Comparison of ENCODE assay signal across 1 cellular context in genomic region chr19:47095707-47096704, GRCh38.
TF ChIP-seq lines count a peak whose summit lies in the region.

No MANE protein-coding gene starts in this region.

TF ChIP-seq in HepG2, 621 proteins besides CTCF, POLR2A, EP300 and RAD21 (continued from another document and continues in another):
- TF ChIP-seq THAP7 (CRISPR knock-in tag; IDR thresholded peaks at IDR 0.05) (peak; percentile 84), ZNF597 (CRISPR knock-in tag; IDR thresholded peaks at IDR 0.05) (no peak), ZNF704 (CRISPR knock-in tag; IDR thresholded peaks at IDR 0.05; ENCODE audit: borderline replicate concordance) (no peak), NCOR1 (IDR thresholded peaks at IDR 0.05; ENCODE audit: borderline replicate concordance, low read length) (peak; percentile 97), ZNF24 (IDR thresholded peaks at IDR 0.05) (no peak), REPIN1 (CRISPR knock-in tag; IDR thresholded peaks at IDR 0.05; ENCODE audit: borderline replicate concordance, low read depth) (no peak; the same call in 1 of the 2 replicates), ZC3H4 (CRISPR knock-in tag; IDR thresholded peaks at IDR 0.05; ENCODE audit: borderline replicate concordance) (no peak), POLR2AphosphoS2 (IDR thresholded peaks at IDR 0.05; ENCODE audit: low read depth, low read length) (no peak), FOXA1 (IDR thresholded peaks at IDR 0.05) (peak; percentile 40; the same call in 1 of the 2 replicates), FOXA1 (CRISPR knock-in tag; IDR thresholded peaks at IDR 0.05) (peak; percentile 96), HOMEZ (CRISPR knock-in tag; IDR thresholded peaks at IDR 0.05; ENCODE audit: low read depth) (peak; percentile 68; the same call in 1 of the 2 replicates), ZSCAN21 (CRISPR knock-in tag; IDR thresholded peaks at IDR 0.05; ENCODE audit: borderline replicate concordance) (no peak; the same call in 1 of the 2 replicates), ZNF839 (CRISPR knock-in tag; IDR thresholded peaks at IDR 0.05; ENCODE audit: borderline replicate concordance) (no peak), PRDM4 (CRISPR knock-in tag; IDR thresholded peaks at IDR 0.05; ENCODE audit: borderline replicate concordance) (no peak), TOE1 (CRISPR knock-in tag; IDR thresholded peaks at IDR 0.05) (no peak), ONECUT2 (CRISPR knock-in tag; IDR thresholded peaks at IDR 0.05) (no peak), ARNT (IDR thresholded peaks at IDR 0.05) (no peak), CBX2 (IDR thresholded peaks at IDR 0.05; ENCODE audit: low read depth, low read length) (no peak), CBX2 (CRISPR knock-in tag; IDR thresholded peaks at IDR 0.05; ENCODE audit: low read depth) (no peak), ZSCAN12 (CRISPR knock-in tag; IDR thresholded peaks at IDR 0.05) (no peak), SP5 (CRISPR knock-in tag; IDR thresholded peaks at IDR 0.05; ENCODE audit: borderline replicate concordance, low read depth) (peak; percentile 89), KLF13 (CRISPR knock-in tag; IDR thresholded peaks at IDR 0.05) (no peak), ZNF17 (CRISPR knock-in tag; IDR thresholded peaks at IDR 0.05) (no peak), ZNF788 (CRISPR knock-in tag; IDR thresholded peaks at IDR 0.05; ENCODE audit: borderline replicate concordance) (peak; percentile 95; the same call in 1 of the 2 replicates), DRAP1 (CRISPR knock-in tag; IDR thresholded peaks at IDR 0.05) (peak; percentile 76), TBL1XR1 (IDR thresholded peaks at IDR 0.05; ENCODE audit: borderline replicate concordance, low read length, partially characterized antibody) (peak; percentile 73), SNAPC4 (CRISPR knock-in tag; IDR thresholded peaks at IDR 0.05) (peak; percentile 71; the same call in 1 of the 2 replicates), NR2F6 (IDR thresholded peaks at IDR 0.05) (peak; percentile 99), NR2F6 (CRISPR knock-in tag; IDR thresholded peaks at IDR 0.05) (peak; percentile 99), CEBPG (CRISPR knock-in tag; IDR thresholded peaks at IDR 0.05) (peak; percentile 49), ZMAT5 (CRISPR knock-in tag; IDR thresholded peaks at IDR 0.05; ENCODE audit: borderline replicate concordance, low read depth) (no peak), SMYD3 (CRISPR knock-in tag; IDR thresholded peaks at IDR 0.05) (no peak), MIER3 (CRISPR knock-in tag; IDR thresholded peaks at IDR 0.05; ENCODE audit: borderline replicate concordance) (peak; percentile 69; the same call in 1 of the 2 replicates), NCOA5 (CRISPR knock-in tag; IDR thresholded peaks at IDR 0.05) (no peak), ZNF629 (CRISPR knock-in tag; conservative IDR thresholded peaks at IDR 0.05) (0 out of 2 replicates have a peak, but pooled peaks have one; percentile 31), ZNF503 (CRISPR knock-in tag; IDR thresholded peaks at IDR 0.05) (0 out of 2 replicates have a peak, but pooled peaks have one; percentile 89), NFE2 (CRISPR knock-in tag; IDR thresholded peaks at IDR 0.05) (no peak), SETDB1 (CRISPR knock-in tag; IDR thresholded peaks at IDR 0.05; ENCODE audit: borderline replicate concordance) (no peak), ZNF691 (CRISPR knock-in tag; IDR thresholded peaks at IDR 0.05; ENCODE audit: borderline replicate concordance, low read depth) (no peak), ZNF644 (CRISPR knock-in tag; IDR thresholded peaks at IDR 0.05; ENCODE audit: low read depth) (no peak; the same call in 1 of the 2 replicates), ARID4A (CRISPR knock-in tag; IDR thresholded peaks at IDR 0.05; ENCODE audit: borderline replicate concordance) (peak; percentile 86; the same call in 1 of the 2 replicates), ZNF841 (CRISPR knock-in tag; IDR thresholded peaks at IDR 0.05; ENCODE audit: borderline replicate concordance) (no peak)
